14 cellular contexts compared by ENCODE assay signal in the genomic region with DNA sequence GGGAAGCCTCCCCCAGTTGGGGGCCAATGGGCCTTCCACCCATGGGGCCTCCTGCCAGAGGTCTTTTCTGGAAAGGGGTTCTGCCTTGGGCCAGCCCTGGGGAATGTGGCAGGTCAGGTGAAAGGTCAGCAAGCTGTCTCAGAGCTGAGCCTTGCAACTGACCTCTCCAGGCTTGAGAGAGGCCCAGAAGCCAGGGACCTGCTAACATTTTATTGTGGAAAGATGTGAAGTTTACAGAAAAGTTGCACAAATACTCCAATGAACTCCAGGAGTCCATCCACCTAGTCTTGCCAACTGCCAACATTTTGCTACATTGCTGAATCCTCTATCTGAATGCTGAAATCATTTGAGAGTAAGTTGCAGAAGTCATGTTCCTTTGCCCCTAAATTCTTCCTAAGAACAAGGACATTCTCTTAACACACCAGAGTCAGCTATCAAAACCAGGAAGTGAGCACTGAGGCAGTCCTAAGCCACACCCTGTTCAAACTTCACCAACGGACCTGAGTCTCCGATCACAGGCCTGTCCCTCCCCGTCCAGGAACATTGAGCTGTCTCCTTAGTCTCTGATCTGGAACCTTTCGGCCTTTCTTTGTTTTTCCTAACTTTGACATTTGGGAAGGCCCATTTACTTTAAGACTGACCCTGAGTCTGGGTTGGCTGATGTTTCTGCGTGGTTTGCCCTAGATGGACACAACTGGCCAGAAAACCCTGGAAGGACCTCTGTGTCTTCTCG. TPM values are rescaled to one million over a fixed set of nuclear protein-coding genes. Genes with fewer than 3 reads are reported as not detected.
A peak's percentile ranks its signal among the peaks of the same experiment; 100 is the strongest.
DNase-seq lines count a peak whose midpoint lies in the region; ATAC-seq and TF ChIP-seq lines count a peak whose summit lies in the region.
"Had no signal": no experiment of that assay in that cellular context is flagged by ENCODE, and none has a peak within 500 bp of the region (broad histone marks: within the 10 kb centered on the region; RNA-seq: fewer than 3 reads in every experiment).

No MANE protein-coding gene starts in this region.

- H3K27me3 ChIP-seq in layer of hippocampus (ENCODE audit: control insufficient read depth, insufficient read depth, low read length) (no peaks in the 10 kb centered on the region), transverse colon (peaks cover 27% of the 10 kb centered on the region), left lung (peaks cover 15 to 34% of the 10 kb centered on the region in 2 donors)

- peak overlapping the region; percentile 99 for H3K27ac ChIP-seq in layer of hippocampus (ENCODE audit: low read depth, low read length)
- H3K27ac ChIP-seq in transverse colon: peak overlapping the region; percentile 85 to 93 (median 90)
- H3K27ac ChIP-seq in left lung: no peak overlapping the region
- H3K27ac ChIP-seq: gastroesophageal sphincter, SK-N-MC had no signal

- peak; percentile 45 for TF ChIP-seq POLR2A in transverse colon (IDR thresholded peaks at IDR 0.05)

- H3K4me3 ChIP-seq in transverse colon (no peak overlapping the region), left lung (no peak overlapping the region)
- H3K4me3 ChIP-seq: gastroesophageal sphincter, SK-N-MC had no signal

- no peak overlapping the region for H3K27ac Mint-ChIP-seq in activated naive CD4-positive, alpha-beta T cell treated with anti-CD3 and anti-CD28 coated beads, Interleukin-2, amount 10 ng/mL, durations not matched to agents 7 days and 5 days
- H3K27ac Mint-ChIP-seq in activated naive CD4-positive, alpha-beta T cell treated with anti-CD3 and anti-CD28 coated beads for 36 hours: no peak overlapping the region
- no peak overlapping the region for H3K27ac Mint-ChIP-seq in immature natural killer cell
- H3K27ac Mint-ChIP-seq: CD4-positive, alpha-beta memory T cell had no signal

- no peaks in the 10 kb centered on the region for H3K9me3 Mint-ChIP-seq in activated naive CD4-positive, alpha-beta T cell treated with anti-CD3 and anti-CD28 coated beads, Interleukin-2, amount 10 ng/mL, durations not matched to agents 7 days and 5 days
- H3K9me3 Mint-ChIP-seq in activated naive CD4-positive, alpha-beta T cell treated with anti-CD3 and anti-CD28 coated beads for 36 hours: no peaks in the 10 kb centered on the region
- no peaks in the 10 kb centered on the region for H3K9me3 Mint-ChIP-seq in immature natural killer cell

- H3K4me1 ChIP-seq in transverse colon (peaks cover 16 to 40% (median 24%) of the 10 kb centered on the region in 4 donors), left lung (peaks cover 0 to 20% of the 10 kb centered on the region in 2 donors)

- no peaks in the 10 kb centered on the region for H3K36me3 ChIP-seq in transverse colon
- no peaks in the 10 kb centered on the region for H3K36me3 ChIP-seq in left lung
- H3K36me3 ChIP-seq: gastroesophageal sphincter had no signal

- in situ Hi-C loops in transverse colon (cut with MboI; ENCODE audit: low pct_ligation_motif_present in 1 of 4, low pct_unique_long_range_greater_than_20kb in 1 of 4, low sequenced_read_pairs in 3 of 4): loop anchor here in 3 of 4 donors (25.0 kb wide), 2 partner anchors 163 to 388 kb away; partner anchors contain the start of genes ATG16L1 (in 3 of the 3) and NEU2 (in 1 of the 3)

- intact Hi-C loops in activated naive CD4-positive, alpha-beta T cell treated with anti-CD3 and anti-CD28 coated beads for 36 hours (cut with micrococcal nuclease): no loop called here
- intact Hi-C loops in transverse colon (cut with DNase I; ENCODE audit: low total_unique reads): no loop called here
- intact Hi-C loops in left lung (cut with DNase I): no loop called here

- TF ChIP-seq EP300 in transverse colon (IDR thresholded peaks at IDR 0.05; ENCODE audit: low read depth): peak; percentile 93

- H3K27me3 Mint-ChIP-seq in activated naive CD4-positive, alpha-beta T cell treated with anti-CD3 and anti-CD28 coated beads, Interleukin-2, amount 10 ng/mL, durations not matched to agents 7 days and 5 days: peaks cover 45% of the 10 kb centered on the region
- H3K27me3 Mint-ChIP-seq in activated naive CD4-positive, alpha-beta T cell treated with anti-CD3 and anti-CD28 coated beads for 36 hours (ENCODE audit: low read depth): peaks cover 20% of the 10 kb centered on the region
- H3K27me3 Mint-ChIP-seq in immature natural killer cell (ENCODE audit: low read depth in 3 of 3): peaks cover 2 to 10% (median 9%) of the 10 kb centered on the region in 3 donors

- TF ChIP-seq CTCF in transverse colon (IDR thresholded peaks at IDR 0.05): no peak
- TF ChIP-seq CTCF in left lung (IDR thresholded peaks at IDR 0.05): no peak

- WGBS in transverse colon (ENCODE audit: low coverage in 1 of 2), 2 donors: 53% methylated on average over 6 of the region's 6 CpGs; no CpG with 5 or more reads in 1 of the 2 donors

- no peak for ATAC-seq in left lung
- ATAC-seq in GM18511 (IDR thresholded peaks at IDR 0.05; ENCODE audit: unreplicated experiment): no peak
- ATAC-seq: gastroesophageal sphincter had no signal

- H3K9me3 ChIP-seq in transverse colon (no peaks in the 10 kb centered on the region), left lung (no peaks in the 10 kb centered on the region)
- H3K9me3 ChIP-seq: gastroesophageal sphincter had no signal

- DNase-seq in activated naive CD4-positive, alpha-beta T cell treated with anti-CD3 and anti-CD28 coated beads, Interleukin-2, amount 10 ng/mL, durations not matched to agents 7 days and 5 days: peak; percentile 18
- DNase-seq in activated naive CD4-positive, alpha-beta T cell treated with anti-CD3 and anti-CD28 coated beads for 36 hours: no peak
- DNase-seq in SIG-M5 treated with dmso at 0.1 percent for 504 hours (lab: John Stamatoyannopoulos, UW; ENCODE audit: unreplicated experiment) (peak; percentile 80), transverse colon (peak; percentile 86), immature natural killer cell (no peak), left lung (no peak)
- DNase-seq: CD4-positive, alpha-beta memory T cell; NCI-H2171; NK-92 treated with Interleukin-12 subunit alpha and Interleukin-12 subunit beta, amount 100 ng/mL, for 24 hours; stimulated activated CD4-positive, alpha-beta T cell treated with anti-CD3 and anti-CD28 coated beads, Interleukin-1b, Interleukin-23, amount 100 ng/mL, for 48 hours had no signal

- CTCF ChIA-PET in activated naive CD4-positive, alpha-beta T cell treated with anti-CD3 and anti-CD28 coated beads, Interleukin-2, amount 10 ng/mL, durations not matched to agents 7 days and 5 days (lab: Charles Lee): no interaction called here
- CTCF ChIA-PET in activated naive CD4-positive, alpha-beta T cell treated with anti-CD3 and anti-CD28 coated beads for 36 hours (lab: Charles Lee): no interaction called here

- H3K4me1 Mint-ChIP-seq in activated naive CD4-positive, alpha-beta T cell treated with anti-CD3 and anti-CD28 coated beads, Interleukin-2, amount 10 ng/mL, durations not matched to agents 7 days and 5 days: peaks cover 7% of the 10 kb centered on the region
- H3K4me1 Mint-ChIP-seq in activated naive CD4-positive, alpha-beta T cell treated with anti-CD3 and anti-CD28 coated beads for 36 hours (ENCODE audit: low read depth): peaks cover 8% of the 10 kb centered on the region
- peaks cover 0 to 8% of the 10 kb centered on the region in 2 donors for H3K4me1 Mint-ChIP-seq in immature natural killer cell

- no peaks in the 10 kb centered on the region for H3K36me3 Mint-ChIP-seq in activated naive CD4-positive, alpha-beta T cell treated with anti-CD3 and anti-CD28 coated beads, Interleukin-2, amount 10 ng/mL, durations not matched to agents 7 days and 5 days
- H3K36me3 Mint-ChIP-seq in activated naive CD4-positive, alpha-beta T cell treated with anti-CD3 and anti-CD28 coated beads for 36 hours (ENCODE audit: low read depth): no peaks in the 10 kb centered on the region
- no peaks in the 10 kb centered on the region for H3K36me3 Mint-ChIP-seq in immature natural killer cell

- H3K4me3 Mint-ChIP-seq in activated naive CD4-positive, alpha-beta T cell treated with anti-CD3 and anti-CD28 coated beads, Interleukin-2, amount 10 ng/mL, durations not matched to agents 7 days and 5 days: no peak overlapping the region
- no peak overlapping the region for H3K4me3 Mint-ChIP-seq in activated naive CD4-positive, alpha-beta T cell treated with anti-CD3 and anti-CD28 coated beads for 36 hours
- H3K4me3 Mint-ChIP-seq in immature natural killer cell: no peak overlapping the region

RNA-seq across cellular contexts. Expression of gene SNORC, which starts 4.0 kb away (rescaled TPM):
- 1 to 10 TPM in 1 of 2 experiments, under 1 TPM in 1; 0.72 to 1.1 TPM for total RNA-seq in activated naive CD4-positive, alpha-beta T cell treated with anti-CD3 and anti-CD28 coated beads for 36 hours
- 10 to 100 TPM; 13.9 to 45.6 (median 17.2) TPM for total RNA-seq in transverse colon
- polyA plus RNA-seq in immature natural killer cell: not detected
- total RNA-seq in left lung: 1 to 10 TPM; 2.2 to 3.6 TPM

Comparison
In these comparisons a context has a peak if more than half of its experiments do, and no peak if none do; other contexts are left out.
1. DNase-seq: peak in activated naive CD4-positive, alpha-beta T cell treated with anti-CD3 and anti-CD28 coated beads, Interleukin-2, amount 10 ng/mL, durations not matched to agents 7 days and 5 days (single experiment), SIG-M5 treated with dmso at 0.1 percent for 504 hours (single experiment) and transverse colon (single experiment); none in activated naive CD4-positive, alpha-beta T cell treated with anti-CD3 and anti-CD28 coated beads for 36 hours (single experiment), immature natural killer cell (0 of 3) and left lung (0 of 2).
2. H3K27ac ChIP-seq: peak in layer of hippocampus (single experiment) and transverse colon (4 of 4); none in left lung (0 of 2).